31 cellular contexts compared by ENCODE assay signal in the genomic region with DNA sequence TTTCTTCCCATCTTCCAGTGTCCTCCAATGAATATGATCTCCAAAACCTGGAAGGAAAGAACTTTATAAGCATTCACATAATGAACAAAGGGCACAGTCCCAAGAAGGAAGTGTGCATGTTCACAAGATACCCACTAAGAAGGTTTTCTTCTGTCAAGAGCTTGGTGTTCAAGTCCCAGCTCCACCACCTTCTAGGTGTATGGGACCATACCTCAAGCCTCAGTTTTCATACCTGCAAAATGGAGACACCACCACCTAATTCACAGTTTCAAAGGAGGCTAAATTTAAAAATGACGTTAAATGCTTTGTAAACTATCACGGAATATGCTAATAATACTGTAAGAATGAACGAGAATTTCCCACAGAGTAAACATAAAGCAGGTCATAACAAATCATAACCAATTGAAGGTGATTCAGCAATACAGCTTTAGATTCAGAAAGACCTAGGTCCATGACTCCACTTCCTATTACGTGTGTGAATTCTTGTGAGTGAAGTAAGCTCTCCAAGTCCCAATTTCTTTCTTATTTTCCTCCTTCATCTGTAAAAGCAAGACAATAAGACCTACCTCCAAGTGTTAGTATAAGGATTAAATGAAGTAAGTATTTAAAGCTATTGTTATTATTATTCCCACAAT.
"Had no signal": no experiment of that assay in that cellular context is flagged by ENCODE, and none has a peak within 500 bp of the region (broad histone marks: within the 10 kb centered on the region; RNA-seq: fewer than 3 reads in every experiment).

No MANE protein-coding gene starts in this region.

- H3K4me1 ChIP-seq: heart left ventricle, left lung, lower lobe of right lung had no signal

- H3K4me3 Mint-ChIP-seq: activated CD4-positive, alpha-beta T cell treated with anti-CD3 and anti-CD28 coated beads for 36 hours; activated CD8-positive, alpha-beta memory T cell treated with anti-CD3 and anti-CD28 coated beads, Interleukin-2, amount 10 ng/mL, durations not matched to agents 7 days and 5 days; activated CD8-positive, alpha-beta T cell treated with anti-CD3 and anti-CD28 coated beads, Interleukin-2, amount 10 ng/mL, durations not matched to agents 7 days and 5 days; activated naive CD4-positive, alpha-beta T cell treated with anti-CD3 and anti-CD28 coated beads, Interleukin-2, amount 50 U/mL, for 24 hours; activated naive CD8-positive, alpha-beta T cell treated with anti-CD3 and anti-CD28 coated beads, Interleukin-2, amount 50 U/mL, for 24 hours; central memory CD8-positive, alpha-beta T cell; nephron; stimulated activated memory B cell treated with anti-CD40 and anti-IgM and Interleukin-4, amounts not matched to agents 10 μg/mL and 1 μg/mL and 100 μg/mL, for 72 hours; stimulated activated naive CD8-positive, alpha-beta T cell treated with anti-CD3 and anti-CD28 coated beads, Interleukin-15, amount 100 ng/mL, for 72 hours; T-helper 2 cell treated with Interferon-gamma antibody and Interleukin-4, amounts not matched to agents 5 μg/mL and 100 μg/mL, for 36 hours had no signal

- H3K27ac Mint-ChIP-seq: activated CD4-positive, alpha-beta T cell treated with anti-CD3 and anti-CD28 coated beads for 36 hours; activated CD8-positive, alpha-beta memory T cell treated with anti-CD3 and anti-CD28 coated beads, Interleukin-2, amount 10 ng/mL, durations not matched to agents 7 days and 5 days; activated CD8-positive, alpha-beta T cell treated with anti-CD3 and anti-CD28 coated beads, Interleukin-2, amount 10 ng/mL, durations not matched to agents 7 days and 5 days; activated naive CD4-positive, alpha-beta T cell treated with anti-CD3 and anti-CD28 coated beads, Interleukin-2, amount 50 U/mL, for 24 hours; activated naive CD8-positive, alpha-beta T cell treated with anti-CD3 and anti-CD28 coated beads, Interleukin-2, amount 50 U/mL, for 24 hours; activated T-helper 2 cell treated with anti-CD3 and anti-CD28 coated beads, Interferon-gamma antibody, Interleukin-2, Interleukin-4, amounts not matched to agents 10 μg/mL and 5 μg/mL and 100 μg/mL, durations not matched to agents 14 hours and 24 hours and 36 hours; nephron; stimulated activated memory B cell treated with anti-CD40 and anti-IgM and Interleukin-4, amounts not matched to agents 10 μg/mL and 1 μg/mL and 100 μg/mL, for 72 hours; stimulated activated naive CD8-positive, alpha-beta T cell treated with anti-CD3 and anti-CD28 coated beads, Interleukin-15, amount 100 ng/mL, for 72 hours; T-helper 2 cell treated with Interferon-gamma antibody and Interleukin-4, amounts not matched to agents 5 μg/mL and 100 μg/mL, for 36 hours had no signal

- ATAC-seq: activated CD4-positive, alpha-beta T cell treated with anti-CD3 and anti-CD28 coated beads for 36 hours; activated CD8-positive, alpha-beta memory T cell treated with anti-CD3 and anti-CD28 coated beads, Interleukin-2, amount 10 ng/mL, durations not matched to agents 7 days and 5 days; activated CD8-positive, alpha-beta T cell treated with anti-CD3 and anti-CD28 coated beads, Interleukin-2, amount 10 ng/mL, durations not matched to agents 7 days and 5 days; activated naive CD8-positive, alpha-beta T cell treated with anti-CD3 and anti-CD28 coated beads, Interleukin-2, amount 50 U/mL, for 24 hours; heart left ventricle; left lung; lower lobe of right lung; mucosa of descending colon; sciatic nerve; stimulated activated memory B cell treated with anti-CD40 and anti-IgM and Interleukin-4, amounts not matched to agents 10 μg/mL and 1 μg/mL and 100 μg/mL, for 72 hours; stimulated activated naive CD8-positive, alpha-beta T cell treated with anti-CD3 and anti-CD28 coated beads, Interleukin-15, amount 100 ng/mL, for 72 hours had no signal

- H3K27me3 ChIP-seq: heart left ventricle, left lung, neutrophil had no signal

- H3K27ac ChIP-seq: heart left ventricle, left lung, lower lobe of right lung, neutrophil, skin epidermis had no signal

- H3K4me3 ChIP-seq: heart left ventricle, left lung, lower lobe of right lung, mucosa of descending colon, skin epidermis had no signal

- H3K9me3 ChIP-seq: heart left ventricle, left lung, lower lobe of right lung, mucosa of descending colon, neutrophil had no signal

- H3K9me3 Mint-ChIP-seq: activated naive CD4-positive, alpha-beta T cell treated with anti-CD3 and anti-CD28 coated beads, Interleukin-2, amount 50 U/mL, for 24 hours; activated naive CD8-positive, alpha-beta T cell treated with anti-CD3 and anti-CD28 coated beads, Interleukin-2, amount 50 U/mL, for 24 hours; activated T-helper 2 cell treated with anti-CD3 and anti-CD28 coated beads, Interferon-gamma antibody, Interleukin-2, Interleukin-4, amounts not matched to agents 10 μg/mL and 5 μg/mL and 100 μg/mL, durations not matched to agents 14 hours and 24 hours and 36 hours; central memory CD8-positive, alpha-beta T cell; nephron; stimulated activated memory B cell treated with anti-CD40 and anti-IgM and Interleukin-4, amounts not matched to agents 10 μg/mL and 1 μg/mL and 100 μg/mL, for 72 hours; stimulated activated naive CD8-positive, alpha-beta T cell treated with anti-CD3 and anti-CD28 coated beads, Interleukin-15, amount 100 ng/mL, for 72 hours; T-helper 2 cell treated with Interferon-gamma antibody and Interleukin-4, amounts not matched to agents 5 μg/mL and 100 μg/mL, for 36 hours had no signal

- DNase-seq: activated CD4-positive, alpha-beta T cell treated with anti-CD3 and anti-CD28 coated beads for 36 hours; activated CD4-positive, CD25-positive, alpha-beta regulatory T cell; activated CD8-positive, alpha-beta memory T cell treated with anti-CD3 and anti-CD28 coated beads, Interleukin-2, amount 10 ng/mL, durations not matched to agents 7 days and 5 days; activated CD8-positive, alpha-beta T cell treated with anti-CD3 and anti-CD28 coated beads, Interleukin-2, amount 10 ng/mL, durations not matched to agents 7 days and 5 days; activated naive CD8-positive, alpha-beta T cell treated with anti-CD3 and anti-CD28 coated beads, Interleukin-2, amount 50 U/mL, for 24 hours; activated T-cell treated with anti-CD3 and anti-CD28 coated beads, Interleukin-2, amount 50 U/mL, for 48 hours; amygdala; effector CD8-positive, alpha-beta T cell; erythroblast; foreskin fibroblast; heart left ventricle; hypothalamus; kidney glomerular epithelial cell; left lung; lower lobe of right lung; mesendoderm; mucosa of descending colon; stimulated activated CD4-positive, alpha-beta T cell treated with anti-CD3 and anti-CD28 coated beads, Interleukin-4, amount 100 ng/mL, for 4 hours; stimulated activated CD8-positive, alpha-beta memory T cell treated with anti-CD3 and anti-CD28 coated beads, Interleukin-4, amount 100 ng/mL, for 48 hours; stimulated activated naive CD8-positive, alpha-beta T cell treated with anti-CD3 and anti-CD28 coated beads, Interleukin-15, amount 100 ng/mL, for 72 hours; substantia nigra; T-helper 1 cell had no signal

- H3K27me3 Mint-ChIP-seq: activated CD4-positive, alpha-beta T cell treated with anti-CD3 and anti-CD28 coated beads for 36 hours; activated CD8-positive, alpha-beta memory T cell treated with anti-CD3 and anti-CD28 coated beads, Interleukin-2, amount 10 ng/mL, durations not matched to agents 7 days and 5 days; activated naive CD4-positive, alpha-beta T cell treated with anti-CD3 and anti-CD28 coated beads, Interleukin-2, amount 50 U/mL, for 24 hours; activated naive CD8-positive, alpha-beta T cell treated with anti-CD3 and anti-CD28 coated beads, Interleukin-2, amount 50 U/mL, for 24 hours; central memory CD8-positive, alpha-beta T cell; stimulated activated memory B cell treated with anti-CD40 and anti-IgM and Interleukin-4, amounts not matched to agents 10 μg/mL and 1 μg/mL and 100 μg/mL, for 72 hours; stimulated activated naive CD8-positive, alpha-beta T cell treated with anti-CD3 and anti-CD28 coated beads, Interleukin-15, amount 100 ng/mL, for 72 hours had no signal

- H3K4me1 Mint-ChIP-seq: activated CD8-positive, alpha-beta memory T cell treated with anti-CD3 and anti-CD28 coated beads, Interleukin-2, amount 10 ng/mL, durations not matched to agents 7 days and 5 days; nephron had no signal
